8 cellular contexts compared by ENCODE assay signal in the genomic region with DNA sequence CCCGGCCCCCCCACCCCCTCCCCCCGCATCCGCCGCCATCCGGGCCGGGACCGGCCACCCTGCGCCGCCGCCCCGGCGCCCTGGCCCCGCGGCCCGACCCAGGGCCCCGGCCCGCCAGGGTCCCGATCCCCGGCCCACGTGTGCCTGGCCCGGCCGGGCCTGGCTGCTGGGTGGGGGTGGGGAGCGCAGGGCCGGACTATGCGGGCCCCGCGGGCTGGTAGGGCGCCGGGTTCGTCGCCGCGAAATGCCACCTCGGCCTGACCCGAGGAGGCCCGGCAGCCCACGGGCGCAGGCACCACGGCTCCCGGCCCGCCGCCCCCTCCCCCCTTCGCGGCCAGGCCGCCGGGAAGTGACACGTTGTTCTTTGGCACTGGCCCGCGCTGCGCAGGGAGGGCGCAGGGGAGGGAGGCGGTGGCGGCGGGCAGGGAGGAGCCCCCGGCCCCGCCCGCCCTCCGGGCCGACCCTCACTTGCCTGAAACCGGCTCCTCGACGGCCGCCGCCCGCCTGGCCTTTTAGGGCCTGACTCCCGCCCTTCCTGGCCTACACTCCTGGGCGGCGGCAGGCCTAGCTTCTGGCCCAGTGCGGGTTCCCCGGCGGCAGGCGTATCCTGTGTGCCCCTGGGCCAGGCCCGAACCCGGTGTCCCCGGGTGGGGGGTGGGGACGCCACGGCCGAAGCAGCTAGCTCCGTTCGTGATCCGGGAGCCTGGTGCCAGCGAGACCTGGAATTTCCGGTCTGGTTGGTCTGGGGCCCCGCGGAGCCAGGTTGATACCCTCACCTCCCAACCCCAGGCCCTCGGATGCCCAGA. TPM values are rescaled to one million over a fixed set of nuclear protein-coding genes. Genes with fewer than 3 reads are reported as not detected.
DNase-seq lines count a peak whose midpoint lies in the region; ATAC-seq and TF ChIP-seq lines count a peak whose summit lies in the region.

No MANE protein-coding gene starts in this region.

- no peaks in the 10 kb centered on the region for H3K9me3 ChIP-seq in neural progenitor cell (ENCODE audit: low read depth)

- peak overlapping the region; percentile 96 for H3K4me2 ChIP-seq in neural progenitor cell

- H3K79me2 ChIP-seq in neural progenitor cell (ENCODE audit: low read depth), result peaks cover 56% of the 10 kb centered on the region

- H3K4me1 ChIP-seq in neural progenitor cell, result peaks cover 13% of the 10 kb centered on the region

- H3K36me3 Mint-ChIP-seq in neural progenitor cell, result peaks cover 22% of the 10 kb centered on the region
- H3K36me3 Mint-ChIP-seq in type B pancreatic cell, result peaks cover 19% of the 10 kb centered on the region

- H3K27me3 Mint-ChIP-seq in neural progenitor cell (ENCODE audit: insufficient read depth, low read depth) (peaks cover 8% of the 10 kb centered on the region), type B pancreatic cell (no peaks in the 10 kb centered on the region)

- peaks cover 23% of the 10 kb centered on the region for H3F3A ChIP-seq in neural progenitor cell (ENCODE audit: low read depth)

- no peak overlapping the region for H2AFZ ChIP-seq in neural progenitor cell (replicated peaks)

- ATAC-seq in GM18909 (IDR thresholded peaks at IDR 0.05; ENCODE audit: poor library complexity, unreplicated experiment) (peak; percentile 50), HG03108 (IDR thresholded peaks at IDR 0.05; ENCODE audit: unreplicated experiment) (peak; percentile 34)

- H3K4me1 Mint-ChIP-seq in neural progenitor cell (peaks cover 23% of the 10 kb centered on the region), type B pancreatic cell (ENCODE audit: unreplicated experiment) (peaks cover 27% of the 10 kb centered on the region)

- H3K9ac ChIP-seq in neural progenitor cell, result peak overlapping the region; percentile 92

- no peaks in the 10 kb centered on the region for H3K27me3 ChIP-seq in neural progenitor cell

- H4K20me1 ChIP-seq in neural progenitor cell (ENCODE audit: low read depth), result peaks cover 50% of the 10 kb centered on the region

- H3K27ac Mint-ChIP-seq in neural progenitor cell, result no peak overlapping the region
- H3K27ac Mint-ChIP-seq in type B pancreatic cell, result peak overlapping the region; percentile 88

- H3K4me3 Mint-ChIP-seq in neural progenitor cell, result peak overlapping the region; percentile 90
- H3K4me3 Mint-ChIP-seq in type B pancreatic cell, result peak overlapping the region; percentile 90

- no peaks in the 10 kb centered on the region for H3K36me3 ChIP-seq in neural progenitor cell

- TF ChIP-seq CTCF in fibroblast of villous mesenchyme (IDR thresholded peaks at IDR 0.05; ENCODE audit: insufficient read depth, low read depth, low read length) (no peak), neural progenitor cell (IDR thresholded peaks at IDR 0.05) (no peak), type B pancreatic cell (conservative IDR thresholded peaks at IDR 0.05) (no peak)

- H3K9me3 Mint-ChIP-seq in neural progenitor cell (no peaks in the 10 kb centered on the region), type B pancreatic cell (no peaks in the 10 kb centered on the region)

- H3K4me3 ChIP-seq in fibroblast of villous mesenchyme (ENCODE audit: low read depth, low read length) (peak overlapping the region; percentile 95), neural progenitor cell (peak overlapping the region; percentile 83)

- DNase-seq in Ammon's horn (ENCODE audit: low spot score), result peak; percentile 56
- peak; percentile 40 for DNase-seq in OCI-M1 (lab: John Stamatoyannopoulos, UW)
- DNase-seq in activated effector memory CD4-positive, alpha-beta T cell treated with anti-CD3 and anti-CD28 coated beads, Interleukin-2, amount 50 U/mL, for 16 hours, result peak; percentile 89
- peak; percentile 83 for DNase-seq in fibroblast of villous mesenchyme (ENCODE audit: low read depth)
- peak; percentile 80 for DNase-seq in neural progenitor cell (ENCODE audit: low spot score)
- peak; percentile 80 for DNase-seq in type B pancreatic cell (ENCODE audit: extremely low spot score, unreplicated experiment)

- H3K27ac ChIP-seq in neural progenitor cell, result peak overlapping the region; percentile 72

RNA-seq across cellular contexts. Expression of gene EIF4G1, which starts 0.5 kb away (rescaled TPM):
- total RNA-seq in fibroblast of villous mesenchyme, result 252 and 288 TPM in 2 replicates
- total RNA-seq in neural progenitor cell (ENCODE audit: low replicate concordance), result 137 and 207 TPM in 2 replicates
- 371 and 432 TPM in 2 replicates for total RNA-seq in type B pancreatic cell (ENCODE audit: low replicate concordance)

RNA-seq across cellular contexts. Expression of gene PSMD2, which starts 15.9 kb away (rescaled TPM):
- total RNA-seq in fibroblast of villous mesenchyme (364 and 388 TPM in 2 replicates), neural progenitor cell (ENCODE audit: low replicate concordance) (234 and 476 TPM in 2 replicates), type B pancreatic cell (ENCODE audit: low replicate concordance) (226 and 255 TPM in 2 replicates)

RNA-seq across cellular contexts. Expression of gene FAM131A, which starts 22.5 kb away (rescaled TPM):
- total RNA-seq in fibroblast of villous mesenchyme (13.9 and 17.3 TPM in 2 replicates), neural progenitor cell (ENCODE audit: low replicate concordance) (17.2 and 37.7 TPM in 2 replicates), type B pancreatic cell (ENCODE audit: low replicate concordance) (13.2 and 18.3 TPM in 2 replicates)

RNA-seq across cellular contexts. Expression of gene ECE2, which starts 39.1 kb away (rescaled TPM):
- not detected in 2 replicates for total RNA-seq in fibroblast of villous mesenchyme
- total RNA-seq in neural progenitor cell (ENCODE audit: low replicate concordance), result 0.15 TPM in 1 of 2 replicates, not detected in the other
- total RNA-seq in type B pancreatic cell (ENCODE audit: low replicate concordance), result not detected in 2 replicates

RNA-seq across cellular contexts. Expression of gene CLCN2, which starts 46.5 kb away (rescaled TPM):
- total RNA-seq in fibroblast of villous mesenchyme, result 4.2 and 6.0 TPM in 2 replicates
- total RNA-seq in neural progenitor cell (ENCODE audit: low replicate concordance), result 16.5 and 38.2 TPM in 2 replicates
- 10.8 and 24.9 TPM in 2 replicates for total RNA-seq in type B pancreatic cell (ENCODE audit: low replicate concordance)

Comparison
In these comparisons a context has a peak if more than half of its experiments do, and no peak if none do; other contexts are left out.
1. Peak in every context shown above with its lines: DNase-seq, ATAC-seq, H3K4me3 ChIP-seq and H3K27ac ChIP-seq.